In the genomic region with DNA sequence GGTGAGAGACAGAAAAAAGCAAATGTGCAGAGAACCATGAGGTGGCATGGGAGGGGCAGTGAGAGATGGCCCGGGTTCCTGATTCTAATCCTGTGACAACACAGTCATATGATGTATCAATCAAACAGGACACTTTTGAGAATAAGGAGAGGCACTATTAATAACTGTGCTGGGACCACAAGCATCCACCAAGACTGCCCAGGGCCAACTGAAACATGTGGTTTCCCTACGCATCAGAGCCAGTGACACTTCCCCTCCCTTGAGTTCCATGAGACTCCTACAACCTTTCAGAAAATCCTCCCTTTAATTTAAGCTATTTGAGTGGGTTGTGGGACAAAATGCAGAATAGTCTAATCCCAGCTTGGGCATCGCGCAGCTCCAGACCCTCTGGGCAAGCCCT, we compare ENCODE assay signal across 11 cellular contexts. TPM values are rescaled to one million over a fixed set of nuclear protein-coding genes. Genes with fewer than 3 reads are reported as not detected.
DNase-seq lines count a peak whose midpoint lies in the region; TF ChIP-seq lines count a peak whose summit lies in the region.
"Had no signal": no experiment of that assay in that cellular context is flagged by ENCODE, and none has a peak within 500 bp of the region (broad histone marks: within the 10 kb centered on the region; RNA-seq: fewer than 3 reads in every experiment).

No MANE protein-coding gene starts in this region.

- WGBS in mesendoderm (ENCODE audit: extremely low coverage, insufficient coverage, low lambda C conversion rate): no CpG with 5 or more reads among the region's 4 CpGs

- no peak overlapping the region for H3K23ac ChIP-seq in mesendoderm (ENCODE audit: low read length)

- no peaks in the 10 kb centered on the region for H3K9me3 Mint-ChIP-seq in activated naive CD4-positive, alpha-beta T cell treated with anti-CD3 and anti-CD28 coated beads for 36 hours
- no peaks in the 10 kb centered on the region for H3K9me3 Mint-ChIP-seq in activated naive CD4-positive, alpha-beta T cell treated with anti-CD3 and anti-CD28 coated beads, Interleukin-2, amount 10 ng/mL, durations not matched to agents 7 days and 5 days
- no peaks in the 10 kb centered on the region for H3K9me3 Mint-ChIP-seq in activated CD4-positive, alpha-beta memory T cell treated with anti-CD3 and anti-CD28 coated beads, Interleukin-2, amount 10 ng/mL, durations not matched to agents 7 days and 5 days

- no peak overlapping the region for H3K9ac ChIP-seq in mesendoderm (ENCODE audit: low read length)

- H2BK15ac ChIP-seq in mesendoderm (replicated peaks; ENCODE audit: low read depth): no peak overlapping the region

- no peaks in the 10 kb centered on the region for H3K27me3 Mint-ChIP-seq in activated naive CD4-positive, alpha-beta T cell treated with anti-CD3 and anti-CD28 coated beads for 36 hours (ENCODE audit: low read depth)
- no peaks in the 10 kb centered on the region for H3K27me3 Mint-ChIP-seq in activated naive CD4-positive, alpha-beta T cell treated with anti-CD3 and anti-CD28 coated beads, Interleukin-2, amount 10 ng/mL, durations not matched to agents 7 days and 5 days
- no peaks in the 10 kb centered on the region for H3K27me3 Mint-ChIP-seq in activated CD4-positive, alpha-beta memory T cell treated with anti-CD3 and anti-CD28 coated beads, Interleukin-2, amount 10 ng/mL, durations not matched to agents 7 days and 5 days

- H3K18ac ChIP-seq in mesendoderm (ENCODE audit: low read length): no peak overlapping the region

- POLR2A ChIA-PET in activated CD4-positive, alpha-beta memory T cell treated with anti-CD3 and anti-CD28 coated beads, Interleukin-2, amount 10 ng/mL, durations not matched to agents 7 days and 5 days (lab: Charles Lee): no interaction called here

- H3K27me3 ChIP-seq in mesendoderm (ENCODE audit: insufficient read depth, low read length, poor library complexity) (no peaks in the 10 kb centered on the region), vagina (no peaks in the 10 kb centered on the region), SJCRH30 (no peaks in the 10 kb centered on the region)
- H3K27me3 ChIP-seq: foreskin keratinocyte had no signal

- H2BK5ac ChIP-seq in mesendoderm (ENCODE audit: low read length): no peak overlapping the region

- H3K27ac ChIP-seq in mesendoderm (ENCODE audit: low read depth, low read length): no peak overlapping the region
- H3K27ac ChIP-seq in vagina: peak overlapping the region; percentile 47
- no peak overlapping the region for H3K27ac ChIP-seq in SJCRH30
- H3K27ac ChIP-seq: foreskin keratinocyte had no signal

- H3K79me1 ChIP-seq in mesendoderm (ENCODE audit: low read length): no peaks in the 10 kb centered on the region

- H3K4me3 ChIP-seq in mesendoderm (ENCODE audit: low read length): no peak overlapping the region
- H3K4me3 ChIP-seq in vagina: no peak overlapping the region
- no peak overlapping the region for H3K4me3 ChIP-seq in SJCRH30

- H4K8ac ChIP-seq in mesendoderm (ENCODE audit: low read depth, low read length): no peak overlapping the region

- H2BK120ac ChIP-seq in mesendoderm (ENCODE audit: low read depth, low read length): no peak overlapping the region

- H3K9me3 ChIP-seq in vagina: no peaks in the 10 kb centered on the region
- no peaks in the 10 kb centered on the region for H3K9me3 ChIP-seq in SJCRH30 (replicated peaks)

- no peak overlapping the region for H3K4me3 Mint-ChIP-seq in activated naive CD4-positive, alpha-beta T cell treated with anti-CD3 and anti-CD28 coated beads for 36 hours
- no peak overlapping the region for H3K4me3 Mint-ChIP-seq in activated naive CD4-positive, alpha-beta T cell treated with anti-CD3 and anti-CD28 coated beads, Interleukin-2, amount 10 ng/mL, durations not matched to agents 7 days and 5 days
- no peak overlapping the region for H3K4me3 Mint-ChIP-seq in activated CD4-positive, alpha-beta memory T cell treated with anti-CD3 and anti-CD28 coated beads, Interleukin-2, amount 10 ng/mL, durations not matched to agents 7 days and 5 days

- H3K4me1 Mint-ChIP-seq in activated naive CD4-positive, alpha-beta T cell treated with anti-CD3 and anti-CD28 coated beads for 36 hours (ENCODE audit: low read depth): peaks cover 75% of the 10 kb centered on the region
- peaks cover 75% of the 10 kb centered on the region for H3K4me1 Mint-ChIP-seq in activated naive CD4-positive, alpha-beta T cell treated with anti-CD3 and anti-CD28 coated beads, Interleukin-2, amount 10 ng/mL, durations not matched to agents 7 days and 5 days
- H3K4me1 Mint-ChIP-seq in activated CD4-positive, alpha-beta memory T cell treated with anti-CD3 and anti-CD28 coated beads, Interleukin-2, amount 10 ng/mL, durations not matched to agents 7 days and 5 days: peaks cover 80% of the 10 kb centered on the region

- no peak overlapping the region for H3K27ac Mint-ChIP-seq in activated naive CD4-positive, alpha-beta T cell treated with anti-CD3 and anti-CD28 coated beads for 36 hours
- H3K27ac Mint-ChIP-seq in activated naive CD4-positive, alpha-beta T cell treated with anti-CD3 and anti-CD28 coated beads, Interleukin-2, amount 10 ng/mL, durations not matched to agents 7 days and 5 days: no peak overlapping the region
- peak overlapping the region; percentile 9 for H3K27ac Mint-ChIP-seq in activated CD4-positive, alpha-beta memory T cell treated with anti-CD3 and anti-CD28 coated beads, Interleukin-2, amount 10 ng/mL, durations not matched to agents 7 days and 5 days

- peak; percentile 50 for DNase-seq in activated naive CD4-positive, alpha-beta T cell treated with anti-CD3 and anti-CD28 coated beads for 36 hours
- no peak for DNase-seq in activated naive CD4-positive, alpha-beta T cell treated with anti-CD3 and anti-CD28 coated beads, Interleukin-2, amount 10 ng/mL, durations not matched to agents 7 days and 5 days
- no peak for DNase-seq in activated CD4-positive, alpha-beta memory T cell treated with anti-CD3 and anti-CD28 coated beads, Interleukin-2, amount 10 ng/mL, durations not matched to agents 7 days and 5 days
- DNase-seq in mesendoderm (no peak), vagina (ENCODE audit: extremely low spot score in 2 of 2) (no peak), NCI-H128 (lab: John Stamatoyannopoulos, UW; ENCODE audit: unreplicated experiment) (no peak), H4 (ENCODE audit: low spot score) (no peak), SJCRH30 (no peak)
- DNase-seq: C1 segment of cervical spinal cord, foreskin keratinocyte, NCI-H146 had no signal

- intact Hi-C loops in activated naive CD4-positive, alpha-beta T cell treated with anti-CD3 and anti-CD28 coated beads for 36 hours (cut with micrococcal nuclease): loop anchor here (10.0 kb wide), 2 partner anchors 1060 to 1210 kb away; no protein-coding TSS in a partner anchor
- intact Hi-C loops in vagina (cut with DNase I): no loop called here

- CTCF ChIA-PET in activated naive CD4-positive, alpha-beta T cell treated with anti-CD3 and anti-CD28 coated beads for 36 hours (lab: Charles Lee): interaction anchor here (0.8 to 1.2 kb wide), 3 partner anchors 27 to 47 kb away, joined by 3 to 4 read pairs (median 3); no protein-coding TSS in a partner anchor
- CTCF ChIA-PET in activated naive CD4-positive, alpha-beta T cell treated with anti-CD3 and anti-CD28 coated beads, Interleukin-2, amount 10 ng/mL, durations not matched to agents 7 days and 5 days (lab: Charles Lee): interaction anchor here (0.9 to 1.0 kb wide), 3 partner anchors 11 to 90 kb away, joined by 3 read pairs; no protein-coding TSS in a partner anchor
- CTCF ChIA-PET in activated CD4-positive, alpha-beta memory T cell treated with anti-CD3 and anti-CD28 coated beads, Interleukin-2, amount 10 ng/mL, durations not matched to agents 7 days and 5 days (lab: Charles Lee): interaction anchor here (1.1 to 1.8 kb wide), 2 partner anchors 10 to 47 kb away, joined by 3 to 5 read pairs; no protein-coding TSS in a partner anchor

- no peak overlapping the region for H2AK5ac ChIP-seq in mesendoderm (ENCODE audit: low read length)

- H4K5ac ChIP-seq in mesendoderm (ENCODE audit: low read length): no peak overlapping the region

- H3K4me2 ChIP-seq in mesendoderm (ENCODE audit: low read length): no peak overlapping the region

- H3K36me3 Mint-ChIP-seq in activated naive CD4-positive, alpha-beta T cell treated with anti-CD3 and anti-CD28 coated beads for 36 hours (ENCODE audit: low read depth): no peaks in the 10 kb centered on the region
- H3K36me3 Mint-ChIP-seq in activated naive CD4-positive, alpha-beta T cell treated with anti-CD3 and anti-CD28 coated beads, Interleukin-2, amount 10 ng/mL, durations not matched to agents 7 days and 5 days: peaks cover 29% of the 10 kb centered on the region
- H3K36me3 Mint-ChIP-seq in activated CD4-positive, alpha-beta memory T cell treated with anti-CD3 and anti-CD28 coated beads, Interleukin-2, amount 10 ng/mL, durations not matched to agents 7 days and 5 days (ENCODE audit: low read depth): peaks cover 18% of the 10 kb centered on the region

- H3K36me3 ChIP-seq in mesendoderm (ENCODE audit: control insufficient read depth, insufficient read depth, low read length) (no peaks in the 10 kb centered on the region), vagina (no peaks in the 10 kb centered on the region), SJCRH30 (no peaks in the 10 kb centered on the region)

- H3K56ac ChIP-seq in mesendoderm (ENCODE audit: low read length): no peak overlapping the region

- H3K4ac ChIP-seq in mesendoderm (ENCODE audit: low read depth, low read length): peak overlapping the region; percentile 43

- TF ChIP-seq POLR2A in vagina (IDR thresholded peaks at IDR 0.05): no peak

- no peaks in the 10 kb centered on the region for H3K79me2 ChIP-seq in mesendoderm (ENCODE audit: control insufficient read depth, insufficient read depth, low read length)

- H3K4me1 ChIP-seq in mesendoderm (ENCODE audit: control insufficient read depth, low read depth, low read length) (peaks cover 4% of the 10 kb centered on the region), vagina (peaks cover 65% of the 10 kb centered on the region), SJCRH30 (peaks cover 7% of the 10 kb centered on the region)

- TF ChIP-seq CTCF in vagina (IDR thresholded peaks at IDR 0.05): no peak

RNA-seq across cellular contexts. Expression of a gene that starts 17.4 kb away (rescaled TPM):
- 1 to 10 TPM; 7.9 to 9.0 TPM for total RNA-seq in activated naive CD4-positive, alpha-beta T cell treated with anti-CD3 and anti-CD28 coated beads for 36 hours
- 10 to 100 TPM; 39.0 to 40.9 TPM for total RNA-seq in activated CD4-positive, alpha-beta memory T cell treated with anti-CD3 and anti-CD28 coated beads, Interleukin-2, amount 10 ng/mL, durations not matched to agents 7 days and 5 days
- polyA plus RNA-seq in mesendoderm (2013, experiment 1 of 2): 2.8 TPM
- 3.0 TPM for polyA plus RNA-seq in mesendoderm (2013, experiment 2 of 2)
- total RNA-seq in vagina: 78.6 TPM
- 11.7 and 12.4 TPM in 2 replicates for total RNA-seq in H4 (2014; rRNA removed; shearing (Covaris generic))
- total RNA-seq in SJCRH30 (2014; rRNA removed; shearing (Covaris generic)): 8.1 and 8.5 TPM in 2 replicates
